Comparison of ENCODE assay signal across 8 cellular contexts in the genomic region with DNA sequence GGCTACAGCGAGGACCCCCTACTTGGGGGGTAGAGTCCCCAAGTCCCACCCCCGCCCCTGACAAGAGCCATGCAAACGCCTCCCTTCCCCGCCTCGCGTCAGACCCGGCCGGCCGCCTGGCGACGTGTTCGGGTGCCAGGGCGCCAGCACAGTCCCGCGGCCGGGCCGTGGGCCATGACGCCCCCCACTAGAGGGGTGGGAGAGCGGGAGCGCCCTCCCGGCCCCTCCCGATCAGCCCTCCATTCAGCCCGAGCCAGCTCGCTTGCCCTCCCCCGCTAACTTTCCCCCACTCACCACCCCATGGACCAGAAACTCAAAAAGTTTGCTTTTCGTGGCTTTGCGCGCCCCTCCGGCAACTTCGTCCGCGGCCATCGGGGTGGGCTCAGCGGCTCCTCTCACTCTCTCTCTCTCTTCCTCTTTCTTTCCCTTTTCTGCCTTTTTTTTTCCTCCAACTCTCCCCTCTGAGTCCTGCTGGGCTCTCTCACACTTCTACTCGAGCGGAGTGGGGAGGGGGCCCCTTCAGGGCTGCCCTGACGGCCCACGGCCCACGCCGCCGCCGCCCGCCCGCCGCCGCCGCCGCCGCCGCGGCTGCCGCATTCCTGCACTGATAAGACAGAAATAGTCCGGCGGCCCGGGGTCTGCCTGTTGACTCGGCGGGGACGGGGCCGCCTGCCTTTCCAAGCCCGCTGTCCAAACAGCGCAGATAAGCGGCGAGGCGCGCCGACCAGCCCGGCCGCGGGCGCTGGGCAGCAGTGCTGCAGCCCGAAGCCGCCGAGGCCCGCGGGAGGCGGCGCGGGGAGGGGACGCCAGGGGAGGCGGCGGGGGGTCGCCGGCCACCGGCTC. TPM values are rescaled to one million over a fixed set of nuclear protein-coding genes. Genes with fewer than 3 reads are reported as not detected.
DNase-seq lines count a peak whose midpoint lies in the region; ATAC-seq, FAIRE-seq and TF ChIP-seq lines count a peak whose summit lies in the region.

Gene SMARCD3 (minus strand): TSS at position 504 of the 843 bp plus-strand sequence. CDS start 132 bp downstream, at position 372.

- H4K20me1 ChIP-seq in Loucy (ENCODE audit: insufficient read depth, low read length, poor library complexity, severe bottlenecking) = no peaks in the 10 kb centered on the region

- no peaks in the 10 kb centered on the region for H3K27me3 Mint-ChIP-seq in Caco-2 (ENCODE audit: insufficient read depth, unreplicated experiment)
- peaks cover 49% of the 10 kb centered on the region for H3K27me3 Mint-ChIP-seq in activated T-helper 17 cell treated with anti-CD3 and anti-CD28 coated beads, Interleukin-2, amount 50 U/mL, for 72 hours
- peaks cover 28 to 71% (median 50%) of the 10 kb centered on the region in 5 donors for H3K27me3 Mint-ChIP-seq in naive thymus-derived CD4-positive, alpha-beta T cell

- no peaks in the 10 kb centered on the region for H3K9me3 Mint-ChIP-seq in Caco-2 (ENCODE audit: unreplicated experiment)
- no peaks in the 10 kb centered on the region for H3K9me3 Mint-ChIP-seq in activated T-helper 17 cell treated with anti-CD3 and anti-CD28 coated beads, Interleukin-2, amount 50 U/mL, for 72 hours
- no peaks in the 10 kb centered on the region for H3K9me3 Mint-ChIP-seq in naive thymus-derived CD4-positive, alpha-beta T cell

- H3K4me3 ChIP-seq in Caco-2 (ENCODE audit: low read depth, low read length) (peak within 1 kb of the TSS; percentile 66), Loucy (ENCODE audit: low read length, poor library complexity, severe bottlenecking) (peak within 1 kb of the TSS; percentile 74), foreskin fibroblast (ENCODE audit: low read depth in 1 of 2, low read length in 2 of 2) (peak within 1 kb of the TSS; percentile 75 to 77)
- peak within 1 kb of the TSS; percentile 48 for H3K4me3 ChIP-seq in naive thymus-derived CD4-positive, alpha-beta T cell (ENCODE audit: low read length)

- peak within 1 kb of the TSS; percentile 54 for H3K27ac Mint-ChIP-seq in Caco-2 (ENCODE audit: unreplicated experiment)
- no peak within 1 kb of the TSS for H3K27ac Mint-ChIP-seq in activated T-helper 17 cell treated with anti-CD3 and anti-CD28 coated beads, Interleukin-2, amount 50 U/mL, for 72 hours
- H3K27ac Mint-ChIP-seq in naive thymus-derived CD4-positive, alpha-beta T cell = peak within 1 kb of the TSS in 3 of 9 donors; percentile 2 to 77 (median 51)

- peak within 1 kb of the TSS; percentile 80 for H3K4me3 Mint-ChIP-seq in Caco-2 (ENCODE audit: unreplicated experiment)
- peak within 1 kb of the TSS; percentile 68 for H3K4me3 Mint-ChIP-seq in activated T-helper 17 cell treated with anti-CD3 and anti-CD28 coated beads, Interleukin-2, amount 50 U/mL, for 72 hours
- H3K4me3 Mint-ChIP-seq in naive thymus-derived CD4-positive, alpha-beta T cell = peak within 1 kb of the TSS; percentile 73 to 93 (median 84)

- POLR2A ChIA-PET in Caco-2 (lab: Charles Lee) = no interaction called here
- POLR2A ChIA-PET in naive thymus-derived CD4-positive, alpha-beta T cell (lab: Charles Lee) = no interaction called here

- TF ChIP-seq CTCF in Caco-2 (IDR thresholded peaks at IDR 0.05; ENCODE audit: insufficient read depth in 1 of 2, low read depth in 1 of 2, low read length in 1 of 2, severe bottlenecking in 1 of 2, unreplicated experiment in 1 of 2) (no peak), Loucy (conservative IDR thresholded peaks at IDR 0.05; ENCODE audit: low read length) (no peak), foreskin fibroblast (IDR thresholded peaks at IDR 0.05; ENCODE audit: low read depth, low read length) (no peak)

- H3K9ac ChIP-seq in Loucy (ENCODE audit: low read depth, low read length, poor library complexity, severe bottlenecking) = peak within 1 kb of the TSS; percentile 60

- peak; percentile 89 to 90 for DNase-seq in Caco-2
- peak in 1 of 2 donors; percentile 83 for DNase-seq in foreskin fibroblast
- peak in 4 of 9 donors; percentile 24 to 41 (median 32) for DNase-seq in naive thymus-derived CD4-positive, alpha-beta T cell
- DNase-seq in urothelium cell line (ENCODE audit: low spot score) = peak; percentile 21
- DNase-seq in NCI-H2196 treated with DMSO at 0.1 percent for 48 hours (lab: John Stamatoyannopoulos, UW; ENCODE audit: unreplicated experiment) = no peak

- H3F3A ChIP-seq in Loucy (ENCODE audit: low read depth) = no peaks in the 10 kb centered on the region

- peaks cover 17% of the 10 kb centered on the region for H3K36me3 Mint-ChIP-seq in Caco-2 (ENCODE audit: insufficient read depth, unreplicated experiment)
- no peaks in the 10 kb centered on the region for H3K36me3 Mint-ChIP-seq in activated T-helper 17 cell treated with anti-CD3 and anti-CD28 coated beads, Interleukin-2, amount 50 U/mL, for 72 hours (ENCODE audit: low read depth)
- peaks cover 0 to 2% (median 0%) of the 10 kb centered on the region in 5 donors for H3K36me3 Mint-ChIP-seq in naive thymus-derived CD4-positive, alpha-beta T cell

- peak within 1 kb of the TSS; percentile 89 for H3K4me2 ChIP-seq in Loucy (ENCODE audit: low read depth, low read length, poor library complexity, severe bottlenecking)

- H3K4me1 ChIP-seq in Caco-2 = peaks cover 27% of the 10 kb centered on the region
- H3K4me1 ChIP-seq in Loucy (ENCODE audit: insufficient read depth, low read length, poor library complexity, severe bottlenecking) = peaks cover 20% of the 10 kb centered on the region
- H3K4me1 ChIP-seq in naive thymus-derived CD4-positive, alpha-beta T cell (ENCODE audit: control insufficient read depth in 2 of 2, insufficient read depth in 2 of 2, low read length in 2 of 2) = peaks cover 17 to 38% of the 10 kb centered on the region in 2 donors

- peaks cover 26% of the 10 kb centered on the region for H3K4me1 Mint-ChIP-seq in Caco-2 (ENCODE audit: low read depth, unreplicated experiment)
- H3K4me1 Mint-ChIP-seq in activated T-helper 17 cell treated with anti-CD3 and anti-CD28 coated beads, Interleukin-2, amount 50 U/mL, for 72 hours = peaks cover 26% of the 10 kb centered on the region
- peaks cover 38 to 69% (median 48%) of the 10 kb centered on the region in 7 donors for H3K4me1 Mint-ChIP-seq in naive thymus-derived CD4-positive, alpha-beta T cell

- H3K27me3 ChIP-seq in Caco-2 (replicated peaks; ENCODE audit: control insufficient read depth, insufficient read depth, low read length) (no peaks in the 10 kb centered on the region), Loucy (ENCODE audit: insufficient read depth, low read length, poor library complexity, severe bottlenecking) (no peaks in the 10 kb centered on the region)
- peaks cover 0 to 6% of the 10 kb centered on the region in 2 donors for H3K27me3 ChIP-seq in naive thymus-derived CD4-positive, alpha-beta T cell (ENCODE audit: control insufficient read depth in 2 of 2, insufficient read depth in 2 of 2, low read length in 2 of 2)

- no peaks in the 10 kb centered on the region for H3K36me3 ChIP-seq in Caco-2 (ENCODE audit: control insufficient read depth, insufficient read depth, low read length)
- H3K36me3 ChIP-seq in Loucy (ENCODE audit: insufficient read depth, low read length) = no peaks in the 10 kb centered on the region
- no peaks in the 10 kb centered on the region for H3K36me3 ChIP-seq in naive thymus-derived CD4-positive, alpha-beta T cell (ENCODE audit: control insufficient read depth in 2 of 3, insufficient read depth in 3 of 3, low read length in 3 of 3)

- H3K27ac ChIP-seq in naive thymus-derived CD4-positive, alpha-beta T cell (ENCODE audit: low read depth, low read length) = no peak within 1 kb of the TSS

- CTCF ChIA-PET in Caco-2 (lab: Charles Lee) = interaction anchor here (0.6 to 1.6 kb wide), 4 partner anchors 21 to 1100 kb away, joined by 4 to 6 read pairs (median 5); partner anchors contain the start of gene ABCF2
- CTCF ChIA-PET in naive thymus-derived CD4-positive, alpha-beta T cell (lab: Charles Lee) = no interaction called here

- BruUV-seq in Caco-2 (replicated peaks; lab: Mats Ljungman, UMichigan) = no TSS peak

- H3K9me3 ChIP-seq in Caco-2 (no peaks in the 10 kb centered on the region), Loucy (ENCODE audit: insufficient read depth, low read depth, low read length) (no peaks in the 10 kb centered on the region)
- H3K9me3 ChIP-seq in naive thymus-derived CD4-positive, alpha-beta T cell (ENCODE audit: control insufficient read depth in 2 of 3, low read length in 3 of 3) = no peaks in the 10 kb centered on the region

- no peaks in the 10 kb centered on the region for H3K9me2 ChIP-seq in Loucy (replicated peaks; ENCODE audit: low read depth, low read length)

- intact Hi-C loops in Caco-2 (cut with micrococcal nuclease; ENCODE audit: unreplicated experiment) = loop anchor here (1.0 to 2.0 kb wide), 3 partner anchors 21 to 76 kb away; partner anchors contain the start of gene ABCF2
- intact Hi-C loops in naive thymus-derived CD4-positive, alpha-beta T cell (cut with micrococcal nuclease) = loop anchor here in 1 of 2 donors (5.0 kb wide), 1 partner anchor 629 kb away; the partner anchor contains the start of gene PRKAG2

- no peaks in the 10 kb centered on the region for H3K79me2 ChIP-seq in Loucy (ENCODE audit: insufficient read depth, low read length)

- H2AFZ ChIP-seq in Loucy (ENCODE audit: low read length) = peak within 1 kb of the TSS; percentile 89

- ATAC-seq in activated T-helper 17 cell treated with anti-CD3 and anti-CD28 coated beads, Interleukin-2, amount 50 U/mL, for 72 hours (replicated peaks) = peak; percentile 26
- peak; percentile 46 for ATAC-seq in naive thymus-derived CD4-positive, alpha-beta T cell
- ATAC-seq in GM18511 (IDR thresholded peaks at IDR 0.05; ENCODE audit: unreplicated experiment) = no peak

- no peak for FAIRE-seq in urothelium cell line (lab: Jason Lieb, UNC)

RNA-seq across cellular contexts. Expression of gene SMARCD3, which starts in this region (rescaled TPM):
- total RNA-seq in Caco-2 (2022) = 20.2 and 27.8 TPM in 2 replicates
- total RNA-seq in activated T-helper 17 cell treated with anti-CD3 and anti-CD28 coated beads, Interleukin-2, amount 50 U/mL, for 72 hours = 10 to 100 TPM in 1 of 2 donors, 1 to 10 TPM in 1; 1.3 to 11.8 TPM
- total RNA-seq in naive thymus-derived CD4-positive, alpha-beta T cell = 10 to 100 TPM in 2 of 5 experiments, 1 to 10 TPM in 3; 3.8 to 45.5 (median 5.1) TPM
- polyA plus RNA-seq in naive thymus-derived CD4-positive, alpha-beta T cell = 1 to 10 TPM; 4.0 to 8.9 TPM
